18 cellular contexts compared by ENCODE assay signal in genomic region chr2:215531284-215531683, GRCh38.
DNase-seq lines count a peak whose midpoint lies in the region; ATAC-seq and TF ChIP-seq lines count a peak whose summit lies in the region.
"Had no signal": no experiment of that assay in that cellular context is flagged by ENCODE, and none has a peak within 500 bp of the region (broad histone marks: within the 10 kb centered on the region; RNA-seq: fewer than 3 reads in every experiment).

No MANE protein-coding gene starts in this region.

- no peak for TF ChIP-seq CTCF in RWPE2 (IDR thresholded peaks at IDR 0.05; ENCODE audit: poor library complexity, severe bottlenecking)
- no peak for TF ChIP-seq CTCF in neural crest cell (conservative IDR thresholded peaks at IDR 0.05)
- no peak for TF ChIP-seq CTCF in GM20000 (IDR thresholded peaks at IDR 0.05; ENCODE audit: extremely low read depth, missing control alignments)

- H3K27me3 ChIP-seq in RWPE2 (ENCODE audit: insufficient read depth, poor library complexity, severe bottlenecking): no peaks in the 10 kb centered on the region
- H3K27me3 ChIP-seq: BE2C, dorsolateral prefrontal cortex, SJCRH30 had no signal

- H3K4me1 Mint-ChIP-seq in neural crest cell: peaks cover 19% of the 10 kb centered on the region
- H3K4me1 Mint-ChIP-seq: activated naive CD4-positive, alpha-beta T cell treated with anti-CD3 and anti-CD28 coated beads, Interleukin-2, amount 10 ng/mL, durations not matched to agents 7 days and 5 days; memory B cell had no signal

- no peak overlapping the region for H3K4me3 ChIP-seq in RWPE2 (ENCODE audit: severe bottlenecking)
- H3K4me3 ChIP-seq: dorsolateral prefrontal cortex, SJCRH30 had no signal

- peaks cover 2% of the 10 kb centered on the region for H3K36me3 Mint-ChIP-seq in neural crest cell (ENCODE audit: low read depth)
- H3K36me3 Mint-ChIP-seq: activated naive CD4-positive, alpha-beta T cell treated with anti-CD3 and anti-CD28 coated beads, Interleukin-2, amount 10 ng/mL, durations not matched to agents 7 days and 5 days; memory B cell had no signal

- H3K27ac ChIP-seq in RWPE2 (ENCODE audit: poor library complexity, severe bottlenecking): peak overlapping the region; percentile 100
- H3K27ac ChIP-seq in epithelial cell of prostate: peak overlapping the region; percentile 85
- H3K27ac ChIP-seq: dorsolateral prefrontal cortex, SJCRH30 had no signal

- H3K4me3 Mint-ChIP-seq in neural crest cell: no peak overlapping the region
- H3K4me3 Mint-ChIP-seq: activated naive CD4-positive, alpha-beta T cell treated with anti-CD3 and anti-CD28 coated beads, Interleukin-2, amount 10 ng/mL, durations not matched to agents 7 days and 5 days; memory B cell had no signal

- H3K27ac Mint-ChIP-seq in neural crest cell (ENCODE audit: unreplicated experiment): peak overlapping the region; percentile 3
- H3K27ac Mint-ChIP-seq: activated naive CD4-positive, alpha-beta T cell treated with anti-CD3 and anti-CD28 coated beads, Interleukin-2, amount 10 ng/mL, durations not matched to agents 7 days and 5 days; memory B cell had no signal

- H3K4me1 ChIP-seq in RWPE2 (ENCODE audit: insufficient read depth, poor library complexity, severe bottlenecking): peaks cover 55% of the 10 kb centered on the region
- H3K4me1 ChIP-seq: BE2C had no signal

- ATAC-seq in RWPE2 (ENCODE audit: low read depth) (no peak), GM18511 (IDR thresholded peaks at IDR 0.05; ENCODE audit: unreplicated experiment) (no peak)

- H3K9me3 ChIP-seq in RWPE2 (ENCODE audit: severe bottlenecking): peaks cover 6% of the 10 kb centered on the region
- H3K9me3 ChIP-seq: BE2C, SJCRH30 had no signal

- H3K36me3 ChIP-seq in RWPE2 (ENCODE audit: low read depth): no peaks in the 10 kb centered on the region
- H3K36me3 ChIP-seq: BE2C, SJCRH30 had no signal

- no peaks in the 10 kb centered on the region for H3K27me3 Mint-ChIP-seq in neural crest cell (ENCODE audit: low read depth)
- H3K27me3 Mint-ChIP-seq: activated naive CD4-positive, alpha-beta T cell treated with anti-CD3 and anti-CD28 coated beads, Interleukin-2, amount 10 ng/mL, durations not matched to agents 7 days and 5 days had no signal

- peaks cover 11% of the 10 kb centered on the region for H3K9me3 Mint-ChIP-seq in neural crest cell
- H3K9me3 Mint-ChIP-seq: activated naive CD4-positive, alpha-beta T cell treated with anti-CD3 and anti-CD28 coated beads, Interleukin-2, amount 10 ng/mL, durations not matched to agents 7 days and 5 days had no signal

- DNase-seq in Daoy (ENCODE audit: low read depth) (peak; percentile 66), RWPE2 (ENCODE audit: low spot score) (no peak), epithelial cell of prostate (ENCODE audit: low read depth, low spot score) (no peak), neural crest cell (ENCODE audit: low read depth, low spot score) (no peak), GM20000 (ENCODE audit: low spot score) (no peak), SIG-M5 (lab: John Stamatoyannopoulos, UW) (no peak), NCI-H146 treated with DMSO at 0.1 percent for 48 hours (lab: John Stamatoyannopoulos, UW; ENCODE audit: unreplicated experiment) (no peak)
- DNase-seq: activated naive CD4-positive, alpha-beta T cell treated with anti-CD3 and anti-CD28 coated beads, Interleukin-2, amount 10 ng/mL, durations not matched to agents 7 days and 5 days; BE2C; DMS53; dorsolateral prefrontal cortex; hypothalamus; KG1; NCI-H1930; NCI-H774; SJCRH30 had no signal
